In the genomic region with DNA sequence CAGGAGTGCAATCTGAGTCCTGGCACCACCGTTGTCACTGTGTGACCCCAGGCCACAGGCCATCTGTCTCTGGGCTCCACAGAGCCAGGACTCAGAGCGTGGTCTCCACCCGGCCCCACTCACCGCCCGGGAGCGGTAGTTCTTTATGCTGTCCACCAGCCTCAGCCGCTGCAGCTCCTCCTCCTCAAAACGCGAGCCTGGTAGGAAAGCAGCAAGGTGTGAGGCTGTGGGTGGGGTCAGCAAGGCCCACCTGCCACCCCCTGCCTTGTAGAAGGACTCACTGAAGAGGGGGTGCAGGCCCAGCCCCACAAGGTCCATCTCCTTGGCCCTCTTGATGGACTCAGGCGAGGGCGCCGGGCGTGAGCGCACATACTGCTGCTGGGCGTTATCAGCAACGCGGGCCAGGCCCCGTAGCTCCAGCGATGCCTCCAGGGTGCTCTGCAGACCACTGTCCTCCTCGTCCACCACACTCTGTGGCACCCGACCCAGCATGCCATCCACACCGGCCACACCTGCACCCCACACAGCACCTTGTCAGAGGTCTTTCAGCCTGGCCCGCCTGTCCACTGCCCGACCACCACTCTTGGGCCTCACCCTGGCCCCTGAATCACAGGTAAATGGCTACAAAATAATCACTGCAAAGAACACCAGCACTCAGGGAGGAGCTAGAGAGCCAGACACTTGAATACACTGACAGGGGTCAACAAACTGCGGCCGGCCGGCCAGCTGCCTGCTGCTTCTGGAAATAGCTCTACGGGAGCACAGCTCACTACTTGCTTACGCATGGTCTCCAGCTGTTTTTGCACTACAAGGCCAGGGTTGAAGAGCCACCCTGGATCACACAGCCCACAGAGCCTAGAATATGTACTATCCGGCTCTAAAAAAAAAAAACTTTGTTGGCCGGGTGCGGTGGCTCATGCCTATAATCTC, we compare ENCODE assay signal across 28 cellular contexts. TPM values are rescaled to one million over a fixed set of nuclear protein-coding genes. Genes with fewer than 3 reads are reported as not detected.
"Had no signal": no experiment of that assay in that cellular context is flagged by ENCODE, and none has a peak within 500 bp of the region (broad histone marks: within the 10 kb centered on the region; RNA-seq: fewer than 3 reads in every experiment).

No MANE protein-coding gene starts in this region.

- ATAC-seq: activated CD4-positive, CD25-positive, alpha-beta regulatory T cell treated with anti-CD3 and anti-CD28 coated beads, Interleukin-2, amount 50 U/mL, for 24 hours; activated T-cell treated with anti-CD3 and anti-CD28 coated beads, Interleukin-2, amount 50 U/mL, for 72 hours; foreskin keratinocyte; left lobe of liver; naive thymus-derived CD8-positive, alpha-beta T cell; stimulated activated effector memory CD8-positive, alpha-beta T cell treated with anti-CD3 and anti-CD28 coated beads, Interleukin-12 subunit alpha, Interleukin-12 subunit beta, amount 100 ng/mL, for 72 hours; T-helper 17 cell had no signal

- H3K4me1 ChIP-seq: foreskin keratinocyte, prostate gland, right atrium auricular region, stomach, suprapubic skin, tibial nerve had no signal

- H3K27me3 Mint-ChIP-seq: activated CD4-positive, alpha-beta memory T cell treated with anti-CD3 and anti-CD28 coated beads, Interleukin-2, amount 10 ng/mL, durations not matched to agents 7 days and 5 days; activated CD4-positive, alpha-beta T cell treated with anti-CD3 and anti-CD28 coated beads, Interleukin-2, amount 10 ng/mL, durations not matched to agents 24 days and 14 days; activated naive CD8-positive, alpha-beta T cell treated with anti-CD3 and anti-CD28 coated beads, Interleukin-2, amount 10 ng/mL, durations not matched to agents 7 days and 5 days; naive thymus-derived CD8-positive, alpha-beta T cell; T-helper 17 cell had no signal

- H3K9me3 ChIP-seq: prostate gland, right atrium auricular region, stomach, suprapubic skin, tibial nerve had no signal

- H3K4me2 ChIP-seq: neural progenitor cell had no signal

- H3K27ac Mint-ChIP-seq: activated CD4-positive, alpha-beta memory T cell treated with anti-CD3 and anti-CD28 coated beads, Interleukin-2, amount 10 ng/mL, durations not matched to agents 7 days and 5 days; activated CD4-positive, alpha-beta T cell treated with anti-CD3 and anti-CD28 coated beads, Interleukin-2, amount 10 ng/mL, durations not matched to agents 24 days and 14 days; activated naive CD4-positive, alpha-beta T cell treated with anti-CD3 and anti-CD28 coated beads for 36 hours; activated naive CD8-positive, alpha-beta T cell treated with anti-CD3 and anti-CD28 coated beads, Interleukin-2, amount 10 ng/mL, durations not matched to agents 7 days and 5 days; activated T-cell treated with anti-CD3 and anti-CD28 coated beads, Interleukin-2, amount 50 U/mL, for 72 hours; mesothelial cell of epicardium; neural progenitor cell; stimulated activated effector memory CD8-positive, alpha-beta T cell treated with anti-CD3 and anti-CD28 coated beads, Interleukin-12 subunit alpha, Interleukin-12 subunit beta, amount 100 ng/mL, for 72 hours; T-helper 17 cell had no signal

- H2AFZ ChIP-seq: neural progenitor cell had no signal

- H3K27me3 ChIP-seq: cardiac muscle cell, foreskin keratinocyte, neural progenitor cell, right atrium auricular region, stomach, suprapubic skin, tibial nerve had no signal

- H3K9me3 Mint-ChIP-seq: activated CD4-positive, alpha-beta memory T cell treated with anti-CD3 and anti-CD28 coated beads, Interleukin-2, amount 10 ng/mL, durations not matched to agents 7 days and 5 days; activated CD4-positive, alpha-beta T cell treated with anti-CD3 and anti-CD28 coated beads, Interleukin-2, amount 10 ng/mL, durations not matched to agents 24 days and 14 days; activated naive CD4-positive, alpha-beta T cell treated with anti-CD3 and anti-CD28 coated beads for 36 hours; activated naive CD8-positive, alpha-beta T cell treated with anti-CD3 and anti-CD28 coated beads, Interleukin-2, amount 10 ng/mL, durations not matched to agents 7 days and 5 days; activated T-cell treated with anti-CD3 and anti-CD28 coated beads, Interleukin-2, amount 50 U/mL, for 72 hours; immature natural killer cell; mesothelial cell of epicardium; naive thymus-derived CD8-positive, alpha-beta T cell; neural progenitor cell; stimulated activated effector memory CD8-positive, alpha-beta T cell treated with anti-CD3 and anti-CD28 coated beads, Interleukin-12 subunit alpha, Interleukin-12 subunit beta, amount 100 ng/mL, for 72 hours had no signal

- H3K4me3 ChIP-seq: cardiac muscle cell, lung, neural progenitor cell, prostate gland, right atrium auricular region, skin epidermis, stomach, suprapubic skin, tibial nerve had no signal

- H3K27ac ChIP-seq: cardiac muscle cell, foreskin keratinocyte, neural progenitor cell, prostate gland, right atrium auricular region, skin epidermis, stomach, suprapubic skin, tibial nerve had no signal

- H3K9ac ChIP-seq: neural progenitor cell had no signal

- H3K4me3 Mint-ChIP-seq: activated CD4-positive, alpha-beta memory T cell treated with anti-CD3 and anti-CD28 coated beads, Interleukin-2, amount 10 ng/mL, durations not matched to agents 7 days and 5 days; activated CD4-positive, alpha-beta T cell treated with anti-CD3 and anti-CD28 coated beads, Interleukin-2, amount 10 ng/mL, durations not matched to agents 24 days and 14 days; activated naive CD4-positive, alpha-beta T cell treated with anti-CD3 and anti-CD28 coated beads for 36 hours; activated naive CD8-positive, alpha-beta T cell treated with anti-CD3 and anti-CD28 coated beads, Interleukin-2, amount 10 ng/mL, durations not matched to agents 7 days and 5 days; activated T-cell treated with anti-CD3 and anti-CD28 coated beads, Interleukin-2, amount 50 U/mL, for 72 hours; immature natural killer cell; mesothelial cell of epicardium; naive thymus-derived CD8-positive, alpha-beta T cell; neural progenitor cell; stimulated activated effector memory CD8-positive, alpha-beta T cell treated with anti-CD3 and anti-CD28 coated beads, Interleukin-12 subunit alpha, Interleukin-12 subunit beta, amount 100 ng/mL, for 72 hours; T-helper 17 cell had no signal

- H3K4me1 Mint-ChIP-seq: activated CD4-positive, alpha-beta memory T cell treated with anti-CD3 and anti-CD28 coated beads, Interleukin-2, amount 10 ng/mL, durations not matched to agents 7 days and 5 days; activated CD4-positive, alpha-beta T cell treated with anti-CD3 and anti-CD28 coated beads, Interleukin-2, amount 10 ng/mL, durations not matched to agents 24 days and 14 days; mesothelial cell of epicardium had no signal

- DNase-seq: activated CD4-positive, alpha-beta memory T cell treated with anti-CD3 and anti-CD28 coated beads, Interleukin-2, amount 10 ng/mL, durations not matched to agents 7 days and 5 days; activated CD4-positive, alpha-beta T cell treated with anti-CD3 and anti-CD28 coated beads, Interleukin-2, amount 10 ng/mL, durations not matched to agents 24 days and 14 days; activated effector memory CD4-positive, alpha-beta T cell treated with Interleukin-2 at 50 U/mL for 16 hours; activated naive CD4-positive, alpha-beta T cell treated with anti-CD3 and anti-CD28 coated beads for 36 hours; activated naive CD8-positive, alpha-beta T cell treated with anti-CD3 and anti-CD28 coated beads, Interleukin-2, amount 10 ng/mL, durations not matched to agents 7 days and 5 days; activated T-cell treated with anti-CD3 and anti-CD28 coated beads, Interleukin-2, amount 50 U/mL, for 72 hours; amniotic stem cell; effector CD4-positive, alpha-beta T cell; foreskin keratinocyte; immature natural killer cell; naive thymus-derived CD8-positive, alpha-beta T cell; stimulated activated CD4-positive, alpha-beta T cell treated with anti-CD3 and anti-CD28 coated beads, Interleukin-2, amount 100 ng/mL, for 24 hours; stomach; T-helper 17 cell had no signal

RNA-seq across cellular contexts. Expression of a gene that starts 16.3 kb away (rescaled TPM):
- total RNA-seq: activated CD4-positive, alpha-beta T cell treated with anti-CD3 and anti-CD28 coated beads, Interleukin-2, amount 10 ng/mL, durations not matched to agents 24 days and 14 days; cardiac muscle cell; foreskin keratinocyte; kidney epithelial cell; left lobe of liver; mesothelial cell of epicardium; osteocyte; right atrium auricular region; T-helper 17 cell; tibial nerve had no signal

RNA-seq across cellular contexts. Expression of a gene that starts 30.2 kb away (rescaled TPM):
- total RNA-seq: osteocyte, right atrium auricular region had no signal
